ENCODE assay signal across 8 cellular contexts in genomic region chrX:107118322-107119147, GRCh38. TPM values are rescaled to one million over a fixed set of nuclear protein-coding genes. Genes with fewer than 3 reads are reported as not detected.
A peak's percentile ranks its signal among the peaks of the same experiment; 100 is the strongest.
DNase-seq lines count a peak whose midpoint lies in the region; ATAC-seq, FAIRE-seq and TF ChIP-seq lines count a peak whose summit lies in the region.

RBM41 (minus strand) TSS chrX:107118822; CDS start chrX:107118773, 49 bp downstream.

- FAIRE-seq in H1 (lab: Jason Lieb, UNC): peak; percentile 82

- peak within 1 kb of the TSS; percentile 54 for H4K91ac ChIP-seq in H1 (replicated peaks; ENCODE audit: insufficient read length, low read length)

- TF ChIP-seq CTCF in CD4-positive, alpha-beta T cell (IDR thresholded peaks at IDR 0.05): no peak
- no peak for TF ChIP-seq CTCF in H1 (IDR thresholded peaks at IDR 0.05; ENCODE audit: control extremely low read depth in 1 of 3, insufficient read depth in 1 of 3, low read depth in 1 of 3, low read length in 3 of 3)

- H3K79me1 ChIP-seq in H1 (ENCODE audit: low read depth, low read length): no peaks in the 10 kb centered on the region

- H3K27ac Mint-ChIP-seq in CD4-positive, alpha-beta T cell: peak within 1 kb of the TSS; percentile 91

- TF ChIP-seq POLR2A in H1 (IDR thresholded peaks at IDR 0.05; ENCODE audit: control extremely low read depth in 1 of 2, low read depth in 2 of 2, low read length in 2 of 2): peak; percentile 65 to 67; a peak in 2 of 3 replicates

- POLR2A ChIA-PET in CD4-positive, alpha-beta T cell (lab: Charles Lee): interaction anchor here (0.9 to 1.2 kb wide), 2 partner anchors 10 to 623 kb away, joined by 3 to 6 read pairs; no protein-coding TSS in a partner anchor
- POLR2A ChIA-PET in activated CD8-positive, alpha-beta memory T cell treated with anti-CD3 and anti-CD28 coated beads for 36 hours (lab: Charles Lee): interaction anchor here (0.6 kb wide), 1 partner anchor 44 kb away, joined by 3 read pairs; no protein-coding TSS in a partner anchor
- POLR2A ChIA-PET in H1 (lab: Charles Lee; ENCODE audit: partially characterized antibody): interaction anchor here (0.6 to 1.0 kb wide), 5 partner anchors 32 to 155 kb away, joined by 3 to 4 read pairs (median 3); no protein-coding TSS in a partner anchor

- no peaks in the 10 kb centered on the region for H3K9me3 ChIP-seq in CD4-positive, alpha-beta T cell (ENCODE audit: control insufficient read depth, low read length)
- H3K9me3 ChIP-seq in H1 (ENCODE audit: insufficient read depth in 2 of 2, low read depth in 1 of 2, low read length in 1 of 2): no peaks in the 10 kb centered on the region

- H3K36me3 Mint-ChIP-seq in CD4-positive, alpha-beta T cell (ENCODE audit: low read depth): peaks cover 37% of the 10 kb centered on the region

- H2BK20ac ChIP-seq in H1 (ENCODE audit: low read length): no peak within 1 kb of the TSS

- no peak for TF ChIP-seq EP300 in H1 (IDR thresholded peaks at IDR 0.05; ENCODE audit: borderline replicate concordance in 1 of 2, low read depth in 2 of 2, low read length in 2 of 2)

- H2AK5ac ChIP-seq in H1 (ENCODE audit: low read depth, low read length): no peak within 1 kb of the TSS

- peak within 1 kb of the TSS; percentile 54 for H3K27ac ChIP-seq in CD4-positive, alpha-beta T cell (ENCODE audit: low read depth, low read length)
- peak within 1 kb of the TSS; percentile 87 for H3K27ac ChIP-seq in H1 (ENCODE audit: low read depth, low read length)

- no peaks in the 10 kb centered on the region for H3K27me3 ChIP-seq in CD4-positive, alpha-beta T cell (ENCODE audit: control insufficient read depth, insufficient read depth, low read length)
- no peaks in the 10 kb centered on the region for H3K27me3 ChIP-seq in H1 (replicated peaks in 1 of 4; ENCODE audit: control insufficient read depth in 3 of 4, extremely low read depth in 1 of 4, insufficient read depth in 3 of 4, low read length in 3 of 4)

- no peaks in the 10 kb centered on the region for H3K23me2 ChIP-seq in H1 (ENCODE audit: low read depth, low read length)

- peak within 1 kb of the TSS; percentile 74 to 91 (median 77) for H3K4me3 ChIP-seq in H1 (ENCODE audit: extremely low read depth in 1 of 4, insufficient read depth in 2 of 4, low read depth in 3 of 4, low read length in 4 of 4)

- peaks cover 3 to 26% (median 17%) of the 10 kb centered on the region in 4 experiments; a peak in 7 of 8 replicates for H3K36me3 ChIP-seq in H1 (ENCODE audit: control insufficient read depth in 2 of 4, insufficient read depth in 4 of 4, low read length in 3 of 4)

- H3K27me3 Mint-ChIP-seq in CD4-positive, alpha-beta T cell: no peaks in the 10 kb centered on the region

- H3K4ac ChIP-seq in H1 (replicated peaks; ENCODE audit: insufficient read length, low read depth, low read length): no peak within 1 kb of the TSS

- H2BK5ac ChIP-seq in H1 (ENCODE audit: low read depth, low read length): no peak within 1 kb of the TSS

- no peak within 1 kb of the TSS for H3K14ac ChIP-seq in H1 (ENCODE audit: insufficient read length)

- intact Hi-C loops in CD4-positive, alpha-beta T cell (cut with DNase I, micrococcal nuclease): loop anchor here (5.0 to 10.0 kb wide), 5 partner anchors 46 to 976 kb away; partner anchors contain the start of genes ATG4A (in 2 of the 2), PSMD10 (in 2 of the 2), DNAAF6 (in 1 of the 2) and NCBP2L (in 1 of the 2)

- peak within 1 kb of the TSS; percentile 30 for H3K56ac ChIP-seq in H1 (replicated peaks; ENCODE audit: insufficient read length, low read depth, low read length)

- peak within 1 kb of the TSS; percentile 95 for H3K18ac ChIP-seq in H1 (ENCODE audit: extremely low read depth, low read length)

- peak within 1 kb of the TSS; percentile 76 for H4K5ac ChIP-seq in H1 (ENCODE audit: insufficient read length, low read depth, low read length)

- H2AFZ ChIP-seq in H1 (ENCODE audit: low read length): no peak within 1 kb of the TSS

- CTCF ChIA-PET in CD4-positive, alpha-beta T cell (lab: Charles Lee): interaction anchor here (0.9 to 1.3 kb wide), 2 partner anchors 37 to 120 kb away, joined by 3 read pairs; no protein-coding TSS in a partner anchor
- CTCF ChIA-PET in activated CD8-positive, alpha-beta memory T cell treated with anti-CD3 and anti-CD28 coated beads for 36 hours (lab: Charles Lee): interaction anchor here (1.1 kb wide), 1 partner anchor 11 kb away, joined by 3 read pairs; no protein-coding TSS in a partner anchor
- CTCF ChIA-PET in H1 (lab: Charles Lee; ENCODE audit: partially characterized antibody): interaction anchor here (0.6 to 1.2 kb wide), 3 partner anchors 206 to 658 kb away, joined by 3 to 4 read pairs (median 3); no protein-coding TSS in a partner anchor

- H3K4me1 ChIP-seq in H1 (replicated peaks in 1 of 4; ENCODE audit: control insufficient read depth in 3 of 4, insufficient read depth in 4 of 4, low read length in 3 of 4): no peaks in the 10 kb centered on the region; a peak in 1 of 7 replicates

- DNase-seq in CD4-positive, alpha-beta T cell: peak; percentile 45 to 70 (median 58)
- peak; percentile 47 for DNase-seq in HPDE6-E6E7 (ENCODE audit: extremely low spot score)
- peak; percentile 35 to 58 for DNase-seq in NOMO-1 (lab: John Stamatoyannopoulos, UW; ENCODE audit: unreplicated experiment in 2 of 2)
- peak; percentile 9 to 59 for DNase-seq in H1 (ENCODE audit: low read depth in 1 of 2, low spot score in 2 of 2)
- peak; percentile 89 for DNase-seq in medulla oblongata (ENCODE audit: extremely low spot score)
- peak; percentile 27 to 51 (median 45) for DNase-seq in stimulated activated CD4-positive, alpha-beta T cell treated with anti-CD3 and anti-CD28 coated beads, TNF-alpha, amount 100 ng/mL, for 48 hours (ENCODE audit: low read depth in 3 of 3)

- no peak within 1 kb of the TSS for H2BK12ac ChIP-seq in H1 (ENCODE audit: low read depth, low read length)

- H3K23ac ChIP-seq in H1 (ENCODE audit: insufficient read length): no peak within 1 kb of the TSS

- peak within 1 kb of the TSS; percentile 84 to 98 (median 94) for H3K9ac ChIP-seq in H1 (replicated peaks in 1 of 4; ENCODE audit: extremely low read depth in 1 of 4, low read depth in 3 of 4, low read length in 3 of 4)

- 7% methylated on average over 16 of the region's 37 CpGs; no CpG with 5 or more reads in 1 of the 2 experiments for WGBS in H1 (ENCODE audit: extremely low coverage in 1 of 2, insufficient coverage in 1 of 2, insufficient read length in 1 of 2, insufficient replicate concordance in 2 of 2, low coverage in 1 of 2, low lambda C conversion rate in 2 of 2, missing lambda C conversion rate in 1 of 2), 2 experiments

- ATAC-seq in CD4-positive, alpha-beta T cell (ENCODE audit: poor library complexity): peak; percentile 99
- peak; percentile 99 for ATAC-seq in GM19468 (IDR thresholded peaks at IDR 0.05; ENCODE audit: extremely low read depth, unreplicated experiment)

- no peaks in the 10 kb centered on the region for H3K9me3 Mint-ChIP-seq in CD4-positive, alpha-beta T cell

- H3K4me1 Mint-ChIP-seq in CD4-positive, alpha-beta T cell (ENCODE audit: low read depth): peaks cover 49% of the 10 kb centered on the region

- peaks cover 0 to 10% of the 10 kb centered on the region in 2 experiments; a peak in 1 of 4 replicates for H3K79me2 ChIP-seq in H1 (ENCODE audit: control insufficient read depth in 1 of 2, insufficient read depth in 2 of 2, low read length in 2 of 2)

- H2BK15ac ChIP-seq in H1 (ENCODE audit: low read length): no peak within 1 kb of the TSS

- H3K4me3 Mint-ChIP-seq in CD4-positive, alpha-beta T cell: peak within 1 kb of the TSS; percentile 100

- H2BK120ac ChIP-seq in H1 (replicated peaks; ENCODE audit: low read depth, low read length): no peak within 1 kb of the TSS

- H4K20me1 ChIP-seq in H1 (replicated peaks in 1 of 2; ENCODE audit: control insufficient read depth in 1 of 2, insufficient read depth in 2 of 2, low read length in 2 of 2): no peaks in the 10 kb centered on the region

- TF ChIP-seq RAD21 in H1 (IDR thresholded peaks at IDR 0.05 in 1 of 2, conservative IDR thresholded peaks at IDR 0.05 in 1 of 2; ENCODE audit: low read depth in 2 of 2, low read length in 2 of 2): no peak; a peak in 1 of 4 replicates

- peak within 1 kb of the TSS; percentile 97 for H4K8ac ChIP-seq in H1 (ENCODE audit: extremely low read depth, insufficient read depth, low read length)

- peak within 1 kb of the TSS; percentile 65 to 74 for H3K4me2 ChIP-seq in H1 (ENCODE audit: insufficient read depth in 1 of 2, low read depth in 2 of 2, low read length in 2 of 2)

TF ChIP-seq in H1, 55 proteins besides CTCF, POLR2A, EP300 and RAD21:
- TF ChIP-seq KDM4A (IDR thresholded peaks at IDR 0.05; ENCODE audit: low read depth, low read length, severe bottlenecking): peak; percentile 9
- TF ChIP-seq TAF1 (IDR thresholded peaks at IDR 0.05; ENCODE audit: low read depth, low read length): peak; percentile 69
- no peak for TF ChIP-seq KDM1A (IDR thresholded peaks at IDR 0.05; ENCODE audit: borderline replicate concordance, low read length)
- peak; percentile 72 for TF ChIP-seq SIX5 (IDR thresholded peaks at IDR 0.05; ENCODE audit: low read depth, low read length)
- no peak for TF ChIP-seq KDM5A (IDR thresholded peaks at IDR 0.05; ENCODE audit: low read length)
- TF ChIP-seq CTBP2 (IDR thresholded peaks at IDR 0.05; ENCODE audit: borderline replicate concordance, insufficient read depth, insufficient read length, low read length): no peak
- TF ChIP-seq PHF8 (conservative IDR thresholded peaks at IDR 0.05; ENCODE audit: low read depth, low read length): peak; percentile 53; the same call in 1 of the 2 replicates

RNA-seq across cellular contexts. Expression of gene RBM41, which starts in this region (rescaled TPM):
- total RNA-seq in CD4-positive, alpha-beta T cell: 1 to 10 TPM; 5.9 to 8.2 TPM
- 10 to 100 TPM; 13.0 TPM for total RNA-seq in activated CD8-positive, alpha-beta memory T cell treated with anti-CD3 and anti-CD28 coated beads for 36 hours
- total RNA-seq in H1 (2021; fragmentation: NEBNext Ultra II Directional; extraction: Animal tissue kit (Norgen Biotek cat#: 25700)): 26.2 and 26.4 TPM in 2 replicates
- 2.1 and 2.6 TPM in 2 replicates for polyA plus RNA-seq in H1 (2011; rRNA removed)
- polyA plus RNA-seq in H1 (2011; cell fraction: cytosol; rRNA removed): 4.7 TPM
- 8.9 TPM for polyA plus RNA-seq in H1 (2011; cell fraction: nucleus; rRNA removed)
- polyA plus RNA-seq in H1 (2012, experiment 1 of 2): 10.1 to 18.8 TPM (median 11.9 TPM) in 4 replicates
- polyA plus RNA-seq in H1 (2012, experiment 2 of 2): 0.97 TPM
- 23.4 TPM for polyA plus RNA-seq in H1 (2013, experiment 1 of 2)
- polyA plus RNA-seq in H1 (2013, experiment 2 of 2): 19.2 TPM
- polyA minus RNA-seq in H1 (2011; rRNA and poly(A)+ RNA removed): 14.7 and 20.9 TPM in 2 replicates
- 8.1 TPM for polyA minus RNA-seq in H1 (2011; cell fraction: cytosol; rRNA and poly(A)+ RNA removed)
- polyA minus RNA-seq in H1 (2011; cell fraction: nucleus; rRNA and poly(A)+ RNA removed): 46.7 TPM

Comparison
In these comparisons a context has a peak if more than half of its experiments do, and no peak if none do; other contexts are left out.
1. Peak in every context shown above with its lines: DNase-seq, ATAC-seq, H3K4me3 ChIP-seq and H3K27ac ChIP-seq.
2. DNase-seq: peak in every context shown above with its lines; median percentile 89 in medulla oblongata; 58 in CD4-positive, alpha-beta T cell; 47 in HPDE6-E6E7; 46 in NOMO-1; 45 in stimulated activated CD4-positive, alpha-beta T cell treated with anti-CD3 and anti-CD28 coated beads, TNF-alpha, amount 100 ng/mL, for 48 hours; 34 in H1.